In the genomic region with DNA sequence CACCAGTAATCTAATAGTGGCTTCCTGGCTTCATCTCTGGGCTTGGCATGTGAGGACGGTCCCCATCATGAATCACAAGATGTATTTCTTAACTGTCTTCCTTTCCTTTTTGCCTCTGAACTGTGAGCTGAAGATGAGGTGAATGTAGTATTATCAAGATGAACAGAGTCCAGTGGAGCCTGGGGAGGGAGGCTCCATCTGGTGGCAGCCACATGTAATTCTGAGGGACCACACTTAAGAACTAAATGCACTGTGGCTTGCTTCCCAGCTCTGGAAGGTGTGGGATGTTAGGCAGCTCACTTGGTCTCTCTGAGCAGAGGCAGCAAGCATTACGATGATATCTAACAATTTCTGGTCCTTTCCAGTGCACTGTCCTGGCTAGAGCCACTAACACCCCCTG, we compare ENCODE assay signal across 8 cellular contexts.
DNase-seq lines count a peak whose midpoint lies in the region; ATAC-seq, FAIRE-seq and TF ChIP-seq lines count a peak whose summit lies in the region.

No MANE protein-coding gene starts in this region.

- no peak overlapping the region for H3K4me3 Mint-ChIP-seq in activated CD8-positive, alpha-beta memory T cell treated with anti-CD3 and anti-CD28 coated beads, Interleukin-2, amount 10 ng/mL, durations not matched to agents 7 days and 5 days

- peaks cover 18% of the 10 kb centered on the region for H3K27me3 Mint-ChIP-seq in activated CD8-positive, alpha-beta memory T cell treated with anti-CD3 and anti-CD28 coated beads, Interleukin-2, amount 10 ng/mL, durations not matched to agents 7 days and 5 days

- DNase-seq in GM12892 (ENCODE audit: insufficient read length) (no peak), OCI-M1 (lab: John Stamatoyannopoulos, UW) (peak; percentile 21), fibroblast of pulmonary artery (ENCODE audit: low read depth) (peak; percentile 30), putamen (ENCODE audit: low spot score) (peak; percentile 8), ecto neural progenitor cell (ENCODE audit: low spot score) (no peak), EL (no peak)
- no peak for DNase-seq in activated CD8-positive, alpha-beta memory T cell treated with anti-CD3 and anti-CD28 coated beads, Interleukin-2, amount 10 ng/mL, durations not matched to agents 7 days and 5 days

- peak; percentile 92 for FAIRE-seq in GM12892 (lab: Jason Lieb, UNC)

- H3K4me3 ChIP-seq in fibroblast of pulmonary artery (replicated peaks; ENCODE audit: low read depth, low read length) = no peak overlapping the region

- no peak for ATAC-seq in activated CD8-positive, alpha-beta memory T cell treated with anti-CD3 and anti-CD28 coated beads, Interleukin-2, amount 10 ng/mL, durations not matched to agents 7 days and 5 days
- no peak for ATAC-seq in GM21381 (IDR thresholded peaks at IDR 0.05; ENCODE audit: unreplicated experiment)

- H3K4me1 Mint-ChIP-seq in activated CD8-positive, alpha-beta memory T cell treated with anti-CD3 and anti-CD28 coated beads, Interleukin-2, amount 10 ng/mL, durations not matched to agents 7 days and 5 days = no peaks in the 10 kb centered on the region

- H3K9me3 Mint-ChIP-seq in activated CD8-positive, alpha-beta memory T cell treated with anti-CD3 and anti-CD28 coated beads, Interleukin-2, amount 10 ng/mL, durations not matched to agents 7 days and 5 days (ENCODE audit: low read depth) = no peaks in the 10 kb centered on the region

- H3K36me3 Mint-ChIP-seq in activated CD8-positive, alpha-beta memory T cell treated with anti-CD3 and anti-CD28 coated beads, Interleukin-2, amount 10 ng/mL, durations not matched to agents 7 days and 5 days = no peaks in the 10 kb centered on the region

- CTCF ChIA-PET in activated CD8-positive, alpha-beta memory T cell treated with anti-CD3 and anti-CD28 coated beads, Interleukin-2, amount 10 ng/mL, durations not matched to agents 7 days and 5 days (lab: Charles Lee) = no interaction called here

- TF ChIP-seq POLR2A in GM12892 (IDR thresholded peaks at IDR 0.05; ENCODE audit: low read depth, low read length) = no peak

- H3K27ac Mint-ChIP-seq in activated CD8-positive, alpha-beta memory T cell treated with anti-CD3 and anti-CD28 coated beads, Interleukin-2, amount 10 ng/mL, durations not matched to agents 7 days and 5 days = no peak overlapping the region

- TF ChIP-seq CTCF in fibroblast of pulmonary artery (IDR thresholded peaks at IDR 0.05; ENCODE audit: low read length, missing control alignments) = peak; percentile 47

Comparison
In these comparisons a context has a peak if more than half of its experiments do, and no peak if none do; other contexts are left out.
1. DNase-seq: peak in OCI-M1 (single experiment), fibroblast of pulmonary artery (single experiment) and putamen (single experiment); none in GM12892 (single experiment), ecto neural progenitor cell (single experiment), activated CD8-positive, alpha-beta memory T cell treated with anti-CD3 and anti-CD28 coated beads, Interleukin-2, amount 10 ng/mL, durations not matched to agents 7 days and 5 days (single experiment) and EL (single experiment).